Comparison of ENCODE assay signal across 8 cellular contexts in genomic region chr11:8090756-8091155, GRCh38. TPM values are rescaled to one million over a fixed set of nuclear protein-coding genes. Genes with fewer than 3 reads are reported as not detected.
A peak's percentile ranks its signal among the peaks of the same experiment; 100 is the strongest.
DNase-seq lines count a peak whose midpoint lies in the region; ATAC-seq, FAIRE-seq and TF ChIP-seq lines count a peak whose summit lies in the region.

No MANE protein-coding gene starts in this region.

- ATAC-seq in K562 (peak; percentile 47; the same call in 2 of the 3 replicates), GM19324 (IDR thresholded peaks at IDR 0.05; ENCODE audit: low FRiP score, unreplicated experiment) (no peak), GM21529 (IDR thresholded peaks at IDR 0.05; ENCODE audit: unreplicated experiment) (no peak), GM19463 (IDR thresholded peaks at IDR 0.05; ENCODE audit: unreplicated experiment) (no peak)

- no peak for TF ChIP-seq EP300 in K562 (IDR thresholded peaks at IDR 0.05; ENCODE audit: low read length)

- peaks cover 0 to 58% of the 10 kb centered on the region in 2 experiments; a peak in 3 of 5 replicates for H3K27me3 ChIP-seq in K562 (ENCODE audit: control insufficient read depth in 2 of 2, insufficient read depth in 2 of 2, low read length in 2 of 2)

- DNase-seq in EL = peak; percentile 31
- DNase-seq in Kasumi-1 (lab: John Stamatoyannopoulos, UW) = peak; percentile 5 to 19
- DNase-seq in K562 (ENCODE audit: extremely low read depth in 1 of 4, low spot score in 3 of 4) = peak; percentile 22 to 48 (median 46)
- peak; percentile 49 to 72 for DNase-seq in mesothelial cell of epicardium (ENCODE audit: low spot score in 2 of 2, unreplicated experiment in 2 of 2)
- DNase-seq in mucosa of gallbladder (ENCODE audit: low spot score) = no peak

- peaks cover 4% of the 10 kb centered on the region for H3K36me3 Mint-ChIP-seq in mesothelial cell of epicardium

- TF ChIP-seq CTCF in K562 (IDR thresholded peaks at IDR 0.05 in 2 of 3, conservative IDR thresholded peaks at IDR 0.05 in 1 of 3; ENCODE audit: insufficient read depth in 2 of 3, low read depth in 1 of 3, low read length in 3 of 3) = peak; percentile 42 to 67 (median 58); a peak in 5 of 6 replicates
- peak; percentile 69 for TF ChIP-seq CTCF in mesothelial cell of epicardium (IDR thresholded peaks at IDR 0.05; ENCODE audit: unreplicated experiment)

- peaks cover 17% of the 10 kb centered on the region for H3K4me1 Mint-ChIP-seq in mesothelial cell of epicardium

- no peak for TF ChIP-seq POLR2A in K562 (conservative IDR thresholded peaks at IDR 0.05)

- peaks cover 0 to 3% of the 10 kb centered on the region in 2 experiments; a peak in 2 of 5 replicates for H3K4me1 ChIP-seq in K562 (replicated peaks in 1 of 2; ENCODE audit: control insufficient read depth in 2 of 2, insufficient read depth in 2 of 2, low read length in 2 of 2)

- H3K9ac ChIP-seq in K562 (ENCODE audit: insufficient read depth in 1 of 2, low read depth in 2 of 2, low read length in 2 of 2) = no peak overlapping the region

- no peak overlapping the region for H3K27ac ChIP-seq in K562 (ENCODE audit: extremely low read depth, low read depth, low read length)

- H3K4me2 ChIP-seq in K562 (ENCODE audit: insufficient read depth, low read length) = no peak overlapping the region

- H3K27ac Mint-ChIP-seq in mesothelial cell of epicardium = no peak overlapping the region

- no peaks in the 10 kb centered on the region for H3K36me3 ChIP-seq in K562 (ENCODE audit: control insufficient read depth, insufficient read depth, low read length)

- 0% methylated on average over 5 of the region's 5 CpGs for WGBS in K562 (ENCODE audit: insufficient coverage, low coverage, missing lambda C conversion rate)

- BruUV-seq in K562 (replicated peaks; lab: Mats Ljungman, UMichigan) = no TSS peak

- no peaks in the 10 kb centered on the region for H3K79me2 ChIP-seq in K562 (ENCODE audit: control insufficient read depth, insufficient read depth, low read length)

- in situ Hi-C loops in K562 (cut with MboI) = loop anchor here (10.0 kb wide), 1 partner anchor 196 kb away; no protein-coding TSS in a partner anchor

- no peak overlapping the region for H3K4me3 Mint-ChIP-seq in mesothelial cell of epicardium

- H3K27me3 Mint-ChIP-seq in mesothelial cell of epicardium (ENCODE audit: low read depth) = no peaks in the 10 kb centered on the region

- no peaks in the 10 kb centered on the region for H3K9me1 ChIP-seq in K562 (ENCODE audit: control insufficient read depth, insufficient read depth, low read length)

- POLR2A ChIA-PET in K562 (lab: Yijun Ruan, JAX) = interaction anchor here (0.6 kb wide), 2 partner anchors 56 to 112 kb away, joined by 3 read pairs; no protein-coding TSS in a partner anchor

- no peak for FAIRE-seq in K562 (lab: Jason Lieb, UNC)

- CTCF ChIA-PET in K562 (lab: Yijun Ruan, JAX; ENCODE audit: low intra/inter-chr PET ratio) = interaction anchor here (0.5 to 1.6 kb wide), 5 partner anchors 35 to 198 kb away, joined by 3 to 6 read pairs (median 3); no protein-coding TSS in a partner anchor

- H3K4me3 ChIP-seq in K562 = no peak overlapping the region

- no peak overlapping the region for H2AFZ ChIP-seq in K562 (ENCODE audit: low read depth, low read length)

- peak; percentile 43 to 53 for TF ChIP-seq RAD21 in K562 (CRISPR knock-in tag; conservative IDR thresholded peaks at IDR 0.05 in 1 of 2, IDR thresholded peaks at IDR 0.05 in 1 of 2)

- no peaks in the 10 kb centered on the region for H3K9me3 Mint-ChIP-seq in mesothelial cell of epicardium

- intact Hi-C loops in K562 (cut with micrococcal nuclease) = loop anchor here (2.0 to 10.0 kb wide), 3 partner anchors 198 to 993 kb away; partner anchors contain the start of gene OVCH2

- H3K9me3 ChIP-seq in K562 (replicated peaks; ENCODE audit: control insufficient read depth, insufficient read depth, low read depth, low read length) = no peaks in the 10 kb centered on the region

- H4K20me1 ChIP-seq in K562 (replicated peaks; ENCODE audit: control insufficient read depth, insufficient read depth, low read length) = no peaks in the 10 kb centered on the region

TF ChIP-seq in K562, 482 proteins besides CTCF, POLR2A, EP300 and RAD21:
- peak; percentile 38; the same call in 1 of the 2 replicates for TF ChIP-seq ZBTB7A (IDR thresholded peaks at IDR 0.05; ENCODE audit: borderline replicate concordance, control insufficient read depth, low read depth, low read length)
- TF ChIP-seq, protein P1, sequence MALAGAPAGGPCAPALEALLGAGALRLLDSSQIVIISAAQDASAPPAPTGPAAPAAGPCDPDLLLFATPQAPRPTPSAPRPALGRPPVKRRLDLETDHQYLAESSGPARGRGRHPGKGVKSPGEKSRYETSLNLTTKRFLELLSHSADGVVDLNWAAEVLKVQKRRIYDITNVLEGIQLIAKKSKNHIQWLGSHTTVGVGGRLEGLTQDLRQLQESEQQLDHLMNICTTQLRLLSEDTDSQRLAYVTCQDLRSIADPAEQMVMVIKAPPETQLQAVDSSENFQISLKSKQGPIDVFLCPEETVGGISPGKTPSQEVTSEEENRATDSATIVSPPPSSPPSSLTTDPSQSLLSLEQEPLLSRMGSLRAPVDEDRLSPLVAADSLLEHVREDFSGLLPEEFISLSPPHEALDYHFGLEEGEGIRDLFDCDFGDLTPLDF (CRISPR knock-in tag; IDR thresholded peaks at IDR 0.05) = no peak
- TF ChIP-seq RBM14 (IDR thresholded peaks at IDR 0.05; ENCODE audit: borderline replicate concordance, insufficient read depth, low read depth, low read length) = no peak
- TF ChIP-seq, protein P2, sequence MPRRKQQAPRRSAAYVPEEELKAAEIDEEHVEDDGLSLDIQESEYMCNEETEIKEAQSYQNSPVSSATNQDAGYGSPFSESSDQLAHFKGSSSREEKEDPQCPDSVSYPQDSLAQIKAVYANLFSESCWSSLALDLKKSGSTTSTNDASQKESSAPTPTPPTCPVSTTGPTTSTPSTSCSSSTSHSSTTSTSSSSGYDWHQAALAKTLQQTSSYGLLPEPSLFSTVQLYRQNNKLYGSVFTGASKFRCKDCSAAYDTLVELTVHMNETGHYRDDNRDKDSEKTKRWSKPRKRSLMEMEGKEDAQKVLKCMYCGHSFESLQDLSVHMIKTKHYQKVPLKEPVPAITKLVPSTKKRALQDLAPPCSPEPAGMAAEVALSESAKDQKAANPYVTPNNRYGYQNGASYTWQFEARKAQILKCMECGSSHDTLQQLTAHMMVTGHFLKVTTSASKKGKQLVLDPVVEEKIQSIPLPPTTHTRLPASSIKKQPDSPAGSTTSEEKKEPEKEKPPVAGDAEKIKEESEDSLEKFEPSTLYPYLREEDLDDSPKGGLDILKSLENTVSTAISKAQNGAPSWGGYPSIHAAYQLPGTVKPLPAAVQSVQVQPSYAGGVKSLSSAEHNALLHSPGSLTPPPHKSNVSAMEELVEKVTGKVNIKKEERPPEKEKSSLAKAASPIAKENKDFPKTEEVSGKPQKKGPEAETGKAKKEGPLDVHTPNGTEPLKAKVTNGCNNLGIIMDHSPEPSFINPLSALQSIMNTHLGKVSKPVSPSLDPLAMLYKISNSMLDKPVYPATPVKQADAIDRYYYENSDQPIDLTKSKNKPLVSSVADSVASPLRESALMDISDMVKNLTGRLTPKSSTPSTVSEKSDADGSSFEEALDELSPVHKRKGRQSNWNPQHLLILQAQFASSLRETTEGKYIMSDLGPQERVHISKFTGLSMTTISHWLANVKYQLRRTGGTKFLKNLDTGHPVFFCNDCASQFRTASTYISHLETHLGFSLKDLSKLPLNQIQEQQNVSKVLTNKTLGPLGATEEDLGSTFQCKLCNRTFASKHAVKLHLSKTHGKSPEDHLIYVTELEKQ (CRISPR knock-in tag; IDR thresholded peaks at IDR 0.05) = no peak
- TF ChIP-seq SMC3 (conservative IDR thresholded peaks at IDR 0.05; ENCODE audit: insufficient read depth, low read depth, low read length) = 0 out of 2 replicates have a peak, but pooled peaks have one; percentile 5
- no peak for TF ChIP-seq GABPB2 (CRISPR knock-in tag; conservative IDR thresholded peaks at IDR 0.05)
- TF ChIP-seq, protein P3, sequence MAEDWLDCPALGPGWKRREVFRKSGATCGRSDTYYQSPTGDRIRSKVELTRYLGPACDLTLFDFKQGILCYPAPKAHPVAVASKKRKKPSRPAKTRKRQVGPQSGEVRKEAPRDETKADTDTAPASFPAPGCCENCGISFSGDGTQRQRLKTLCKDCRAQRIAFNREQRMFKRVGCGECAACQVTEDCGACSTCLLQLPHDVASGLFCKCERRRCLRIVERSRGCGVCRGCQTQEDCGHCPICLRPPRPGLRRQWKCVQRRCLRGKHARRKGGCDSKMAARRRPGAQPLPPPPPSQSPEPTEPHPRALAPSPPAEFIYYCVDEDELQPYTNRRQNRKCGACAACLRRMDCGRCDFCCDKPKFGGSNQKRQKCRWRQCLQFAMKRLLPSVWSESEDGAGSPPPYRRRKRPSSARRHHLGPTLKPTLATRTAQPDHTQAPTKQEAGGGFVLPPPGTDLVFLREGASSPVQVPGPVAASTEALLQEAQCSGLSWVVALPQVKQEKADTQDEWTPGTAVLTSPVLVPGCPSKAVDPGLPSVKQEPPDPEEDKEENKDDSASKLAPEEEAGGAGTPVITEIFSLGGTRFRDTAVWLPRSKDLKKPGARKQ (CRISPR knock-in tag; IDR thresholded peaks at IDR 0.05) = no peak

RNA-seq across cellular contexts. Expression of gene TUB, which starts 9.7 kb away (rescaled TPM):
- not detected in 2 replicates for total RNA-seq in K562 (2011; cell fraction: chromatin; rRNA removed; ENCODE audit: low replicate concordance)
- total RNA-seq in K562 (2011; cell fraction: nucleolus; rRNA removed) = not detected in 2 replicates
- not detected in 2 replicates for total RNA-seq in K562 (2011; cell fraction: nucleoplasm; rRNA removed)
- total RNA-seq in K562 (2014; rRNA removed) (not detected in 2 replicates), K562 (2014; rRNA removed; fragmentation: Illumina TruSeq; extraction: Trizol) (not detected in 2 replicates), K562 (2015; rRNA removed; fragmentation: Illumina TruSeq; extraction: Trizol) (not detected in 2 replicates), K562 (2021) (not detected in 2 replicates), mesothelial cell of epicardium (51.7 to 53.4 TPM (median 52.8 TPM) in 3 replicates), mucosa of gallbladder (11.3 TPM)
- polyA plus RNA-seq in K562 (2011; rRNA removed) (not detected in 2 replicates), K562 (2014; fragmentation: Illumina TruSeq; extraction: Trizol) (not detected in 2 replicates), K562 (2014; fragmentation: Nextera tagmentation; extraction: Ambion mirVana) (not detected), K562 (2014; rRNA removed) (not detected in 2 replicates)
- 0.01 TPM in 1 of 2 replicates, not detected in the other for polyA plus RNA-seq in K562 (2011; cell fraction: cytosol; rRNA removed)
- polyA plus RNA-seq in K562 (2011; cell fraction: nucleus; rRNA removed) = 0.04 TPM in 1 of 2 replicates, not detected in the other
- 0.01 TPM in 1 of 2 replicates, not detected in the other for polyA plus RNA-seq in K562 (2012)
- polyA minus RNA-seq in K562 (2011; rRNA and poly(A)+ RNA removed) = not detected in 2 replicates
- not detected in 2 replicates for polyA minus RNA-seq in K562 (2011; cell fraction: cytosol; rRNA and poly(A)+ RNA removed)
- polyA minus RNA-seq in K562 (2011; cell fraction: nucleus; rRNA and poly(A)+ RNA removed) = not detected in 2 replicates

Comparison
In these comparisons a context has a peak if more than half of its experiments do, and no peak if none do; other contexts are left out.
1. RNA of gene TUB, which starts 9.7 kb away (total RNA-seq): 51.7 to 53.4 TPM in mesothelial cell of epicardium and 11.3 TPM in mucosa of gallbladder (single experiment); not detected in K562; every median in the first group is over 10 times any median in the second.